In genomic region chr1:53220171-53220961, GRCh38 we compare ENCODE assay signal across 1 cellular context.
TF ChIP-seq lines count a peak whose summit lies in the region.

CZIB (minus strand) TSS chr1:53220634; CDS start chr1:53220575, 59 bp downstream.

TF ChIP-seq in K562, 482 proteins besides CTCF, POLR2A, EP300 and RAD21 (continued from another document):
- TF ChIP-seq ATF4 (CRISPR knock-in tag; IDR thresholded peaks at IDR 0.05), result peak; percentile 51; the same call in 1 of the 2 replicates
- peak; percentile 100 for TF ChIP-seq PHF8 (IDR thresholded peaks at IDR 0.05; ENCODE audit: borderline replicate concordance, low read length)
- peak; percentile 47; the same call in 1 of the 2 replicates for TF ChIP-seq ZNF583 (CRISPR knock-in tag; IDR thresholded peaks at IDR 0.05)
- peak; percentile 45; the same call in 1 of the 2 replicates for TF ChIP-seq KLF13 (tag; IDR thresholded peaks at IDR 0.05; ENCODE audit: borderline replicate concordance, low read depth)
- TF ChIP-seq PURB (CRISPR knock-in tag; IDR thresholded peaks at IDR 0.05; ENCODE audit: low read depth), result no peak
- no peak for TF ChIP-seq ZSCAN29 (IDR thresholded peaks at IDR 0.05)
- TF ChIP-seq ZNF124 (CRISPR knock-in tag; IDR thresholded peaks at IDR 0.05), result no peak
- TF ChIP-seq LARP7 (IDR thresholded peaks at IDR 0.05), result peak; percentile 89; the same call in 1 of the 2 replicates
- TF ChIP-seq LCOR (CRISPR knock-in tag; IDR thresholded peaks at IDR 0.05), result peak; percentile 85; the same call in 1 of the 2 replicates
- no peak for TF ChIP-seq RNF219 (CRISPR knock-in tag; IDR thresholded peaks at IDR 0.05)
- no peak for TF ChIP-seq ZNF274 (IDR thresholded peaks at IDR 0.05; ENCODE audit: borderline replicate concordance, low read depth, low read length)
- TF ChIP-seq BCOR (IDR thresholded peaks at IDR 0.05), result peak; percentile 75
- no peak for TF ChIP-seq HDAC6 (IDR thresholded peaks at IDR 0.05; ENCODE audit: low read depth, low read length)
- peak in 1 of 2 experiments; percentile 98; a peak in 2 of 4 replicates for TF ChIP-seq HDAC1 (IDR thresholded peaks at IDR 0.05)
- peak; percentile 74 for TF ChIP-seq AFF4 (CRISPR knock-in tag; IDR thresholded peaks at IDR 0.05)
- TF ChIP-seq UBTF (IDR thresholded peaks at IDR 0.05; ENCODE audit: borderline replicate concordance in 1 of 2, low read depth in 2 of 2, low read length in 2 of 2), result peak in 1 of 2 experiments; percentile 68; a peak in 1 of 4 replicates
- TF ChIP-seq E2F3 (CRISPR knock-in tag; IDR thresholded peaks at IDR 0.05), result 0 out of 2 replicates have a peak, but pooled peaks have one; percentile 51
- TF ChIP-seq KHSRP (IDR thresholded peaks at IDR 0.05), result no peak
